Comparison of ENCODE assay signal across 8 cellular contexts in the genomic region with DNA sequence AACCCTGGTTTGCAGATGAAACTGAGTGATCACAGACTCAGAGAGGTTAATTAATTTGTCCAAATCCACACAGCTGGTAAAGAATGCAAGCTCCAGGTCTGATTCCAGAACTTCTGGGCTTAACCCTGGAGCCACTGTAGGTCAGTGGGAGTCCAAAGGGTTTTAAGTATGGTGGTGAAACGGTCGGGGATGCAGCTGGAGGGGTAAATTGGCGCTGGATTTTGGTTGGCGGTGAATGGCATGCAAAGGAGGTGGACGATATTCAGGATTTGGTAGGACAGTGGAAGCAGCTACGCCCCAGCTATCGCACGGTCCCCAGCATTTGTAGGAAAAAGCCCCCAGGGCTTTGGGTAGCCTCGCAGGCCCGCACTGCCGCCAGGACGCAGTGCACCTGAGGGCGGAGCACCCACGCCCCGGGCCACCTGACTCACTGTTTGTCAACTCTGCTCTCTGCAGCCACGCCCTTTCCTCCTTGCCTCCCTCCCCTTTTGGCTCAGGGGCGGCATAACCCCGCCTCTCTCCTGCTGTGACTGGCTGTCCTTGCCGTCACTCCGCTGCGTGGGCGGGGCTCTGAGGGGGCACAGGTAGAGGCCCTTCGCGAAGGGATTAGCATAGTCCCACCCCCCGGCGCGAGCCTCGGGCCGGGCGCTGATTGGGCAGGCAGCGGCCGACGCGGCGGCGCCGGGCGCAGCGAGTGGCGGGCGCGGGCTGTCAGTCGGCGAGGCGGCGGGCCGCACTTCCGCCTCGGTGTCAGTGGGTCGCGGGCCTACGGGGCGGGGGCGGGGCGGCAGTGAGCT. TPM values are rescaled to one million over a fixed set of nuclear protein-coding genes. Genes with fewer than 3 reads are reported as not detected.
DNase-seq lines count a peak whose midpoint lies in the region; ATAC-seq and TF ChIP-seq lines count a peak whose summit lies in the region.

A gene (plus strand): TSS at position 750 of the 797 bp plus-strand sequence. CDS start 17,664 bp downstream, outside the sequence.

- H3K4me1 ChIP-seq in BE2C (no peaks in the 10 kb centered on the region), colonic mucosa (peaks cover 23% of the 10 kb centered on the region)

- ATAC-seq in GM19324 (IDR thresholded peaks at IDR 0.05; ENCODE audit: low FRiP score, unreplicated experiment) (peak; percentile 99), HG03469 (IDR thresholded peaks at IDR 0.05; ENCODE audit: unreplicated experiment) (peak; percentile 96)

- TF ChIP-seq CTCF in BE2C (IDR thresholded peaks at IDR 0.05; ENCODE audit: low read depth, low read length) (no peak), colonic mucosa (IDR thresholded peaks at IDR 0.05) (no peak)

- H3K27ac Mint-ChIP-seq in activated CD4-positive, alpha-beta T cell treated with anti-CD3 and anti-CD28 coated beads, Interleukin-2, amount 10 ng/mL, durations not matched to agents 24 days and 14 days: peak within 1 kb of the TSS; percentile 78

- H3K4me1 Mint-ChIP-seq in activated CD4-positive, alpha-beta T cell treated with anti-CD3 and anti-CD28 coated beads, Interleukin-2, amount 10 ng/mL, durations not matched to agents 24 days and 14 days: peaks cover 26% of the 10 kb centered on the region

- no peaks in the 10 kb centered on the region for H3K27me3 ChIP-seq in BE2C
- no peaks in the 10 kb centered on the region for H3K27me3 ChIP-seq in colonic mucosa

- intact Hi-C loops in activated CD4-positive, alpha-beta T cell treated with anti-CD3 and anti-CD28 coated beads, Interleukin-2, amount 10 ng/mL, durations not matched to agents 24 days and 14 days (cut with micrococcal nuclease): loop anchor here (1.0 to 5.0 kb wide), 5 partner anchors 55 to 554 kb away; a partner anchor contains a TSS
- intact Hi-C loops in colonic mucosa (cut with DNase I): no loop called here

- peak within 1 kb of the TSS; percentile 80 for H3K27ac ChIP-seq in colonic mucosa

- peaks cover 11% of the 10 kb centered on the region for H3K36me3 Mint-ChIP-seq in activated CD4-positive, alpha-beta T cell treated with anti-CD3 and anti-CD28 coated beads, Interleukin-2, amount 10 ng/mL, durations not matched to agents 24 days and 14 days (ENCODE audit: low read depth)

- peak within 1 kb of the TSS; percentile 74 to 92 for H3K9ac ChIP-seq in colonic mucosa (ENCODE audit: low read depth in 2 of 2, low read length in 2 of 2)

- peak within 1 kb of the TSS; percentile 66 for H3K4me3 ChIP-seq in BE2C (ENCODE audit: low read depth, low read length)
- H3K4me3 ChIP-seq in colonic mucosa: peak within 1 kb of the TSS; percentile 71

- H3K27me3 Mint-ChIP-seq in activated CD4-positive, alpha-beta T cell treated with anti-CD3 and anti-CD28 coated beads, Interleukin-2, amount 10 ng/mL, durations not matched to agents 24 days and 14 days: no peaks in the 10 kb centered on the region

- no peaks in the 10 kb centered on the region for H3K9me3 ChIP-seq in BE2C
- no peaks in the 10 kb centered on the region for H3K9me3 ChIP-seq in colonic mucosa

- H3K9me3 Mint-ChIP-seq in activated CD4-positive, alpha-beta T cell treated with anti-CD3 and anti-CD28 coated beads, Interleukin-2, amount 10 ng/mL, durations not matched to agents 24 days and 14 days: no peaks in the 10 kb centered on the region

- DNase-seq in BE2C (peak; percentile 99), NCI-H526 treated with DMSO at 0.1 percent for 48 hours (lab: John Stamatoyannopoulos, UW) (peak; percentile 98), colonic mucosa (peak; percentile 100), left kidney (ENCODE audit: low read depth, low spot score) (peak; percentile 99)
- peak; percentile 100 for DNase-seq in activated CD4-positive, alpha-beta T cell treated with anti-CD3 and anti-CD28 coated beads, Interleukin-2, amount 10 ng/mL, durations not matched to agents 24 days and 14 days
- DNase-seq in stimulated activated CD4-positive, alpha-beta T cell treated with anti-CD3 and anti-CD28 coated beads, Interleukin-2, amount 100 ng/mL, for 24 hours: peak; percentile 100

- H3K36me3 ChIP-seq in BE2C: no peaks in the 10 kb centered on the region
- no peaks in the 10 kb centered on the region for H3K36me3 ChIP-seq in colonic mucosa

- peak within 1 kb of the TSS; percentile 81 for H3K4me3 Mint-ChIP-seq in activated CD4-positive, alpha-beta T cell treated with anti-CD3 and anti-CD28 coated beads, Interleukin-2, amount 10 ng/mL, durations not matched to agents 24 days and 14 days

RNA-seq across cellular contexts. Expression of the gene that starts here (rescaled TPM):
- polyA plus RNA-seq in BE2C (2012; ENCODE audit: insufficient read depth, insufficient read length, low read depth): 22.4 TPM
- 29.0 and 29.2 TPM in 2 replicates for total RNA-seq in activated CD4-positive, alpha-beta T cell treated with anti-CD3 and anti-CD28 coated beads, Interleukin-2, amount 10 ng/mL, durations not matched to agents 24 days and 14 days
- 100 to 1,000 TPM in 1 of 2 donors, 10 to 100 TPM in 1; 77.3 to 102 TPM for total RNA-seq in colonic mucosa

Comparison
In these comparisons a context has a peak if more than half of its experiments do, and no peak if none do; other contexts are left out.
1. Peak in every context shown above with its lines: DNase-seq, ATAC-seq, H3K4me3 ChIP-seq and H3K27ac ChIP-seq.